Comparison of ENCODE assay signal across 1 cellular context in genomic region chr17:2701161-2701995, GRCh38.
TF ChIP-seq lines count a peak whose summit lies in the region.

No MANE protein-coding gene starts in this region.

TF ChIP-seq in SK-N-SH, 30 proteins besides CTCF, POLR2A, EP300 and RAD21 (continued from another document):
- TF ChIP-seq USF1 (IDR thresholded peaks at IDR 0.05; ENCODE audit: borderline replicate concordance, low read depth), result no peak
- no peak for TF ChIP-seq ELF1 (IDR thresholded peaks at IDR 0.05)
- no peak for TF ChIP-seq GATA2 (CRISPR knock-in tag; IDR thresholded peaks at IDR 0.05)
- no peak for TF ChIP-seq JUND (IDR thresholded peaks at IDR 0.05)
- TF ChIP-seq FOSL2 (IDR thresholded peaks at IDR 0.05; ENCODE audit: borderline replicate concordance, low read depth), result no peak
- no peak for TF ChIP-seq NFIC (IDR thresholded peaks at IDR 0.05; ENCODE audit: borderline replicate concordance)
- no peak for TF ChIP-seq MEF2A (IDR thresholded peaks at IDR 0.05; ENCODE audit: borderline replicate concordance, low read depth)
- TF ChIP-seq RXRA (IDR thresholded peaks at IDR 0.05; ENCODE audit: borderline replicate concordance, low read depth), result no peak
- TF ChIP-seq RFX5 (IDR thresholded peaks at IDR 0.05; ENCODE audit: low read length), result no peak
- no peak for TF ChIP-seq MAX (IDR thresholded peaks at IDR 0.05; ENCODE audit: low read depth)
TF ChIP-seq in SK-N-SH: peak in this region for 0.
